ENCODE assay signal across 1 cellular context in the genomic region with DNA sequence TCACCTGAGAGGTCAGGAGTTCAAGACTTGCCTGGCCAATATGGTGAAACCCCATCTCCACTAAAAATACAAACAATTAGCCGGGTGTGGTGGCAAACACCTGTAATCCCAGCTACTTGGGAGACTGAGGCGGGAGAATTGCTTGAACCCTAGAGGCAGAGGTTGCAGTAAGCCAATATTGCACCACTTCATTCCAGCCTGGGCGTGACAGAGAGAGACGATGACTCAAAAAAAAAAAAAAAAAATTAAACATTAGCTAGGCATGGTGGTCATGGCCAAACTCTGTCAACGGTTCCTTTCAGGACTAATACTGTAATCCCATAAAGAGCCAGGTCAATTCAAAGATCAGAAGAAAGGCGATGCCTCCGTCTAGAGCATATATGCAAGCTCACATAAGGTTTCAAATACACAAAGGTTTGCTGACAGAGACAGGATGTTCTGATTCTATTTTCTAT.
A peak's percentile ranks its signal among the peaks of the same experiment; 100 is the strongest.
TF ChIP-seq lines count a peak whose summit lies in the region.

No MANE protein-coding gene starts in this region.

TF ChIP-seq in HepG2, 621 proteins besides CTCF, POLR2A, EP300 and RAD21 (continued from another document):
- TF ChIP-seq HOXA9 (CRISPR knock-in tag; IDR thresholded peaks at IDR 0.05; ENCODE audit: borderline replicate concordance): no peak
- TF ChIP-seq HOXA3 (CRISPR knock-in tag; IDR thresholded peaks at IDR 0.05): peak; percentile 50; the same call in 1 of the 2 replicates
- TF ChIP-seq MLLT10 (CRISPR knock-in tag; IDR thresholded peaks at IDR 0.05): no peak
- peak; percentile 61; the same call in 1 of the 2 replicates for TF ChIP-seq ZBTB20 (CRISPR knock-in tag; IDR thresholded peaks at IDR 0.05; ENCODE audit: borderline replicate concordance, low read depth)
- TF ChIP-seq, protein P1, sequence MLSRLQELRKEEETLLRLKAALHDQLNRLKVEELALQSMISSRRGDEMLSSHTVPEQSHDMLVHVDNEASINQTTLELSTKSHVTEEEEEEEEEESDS (CRISPR knock-in tag; IDR thresholded peaks at IDR 0.05; ENCODE audit: borderline replicate concordance): 0 out of 2 replicates have a peak, but pooled peaks have one; percentile 30
- TF ChIP-seq ZNF563 (CRISPR knock-in tag; IDR thresholded peaks at IDR 0.05): no peak
- TF ChIP-seq, protein P2, sequence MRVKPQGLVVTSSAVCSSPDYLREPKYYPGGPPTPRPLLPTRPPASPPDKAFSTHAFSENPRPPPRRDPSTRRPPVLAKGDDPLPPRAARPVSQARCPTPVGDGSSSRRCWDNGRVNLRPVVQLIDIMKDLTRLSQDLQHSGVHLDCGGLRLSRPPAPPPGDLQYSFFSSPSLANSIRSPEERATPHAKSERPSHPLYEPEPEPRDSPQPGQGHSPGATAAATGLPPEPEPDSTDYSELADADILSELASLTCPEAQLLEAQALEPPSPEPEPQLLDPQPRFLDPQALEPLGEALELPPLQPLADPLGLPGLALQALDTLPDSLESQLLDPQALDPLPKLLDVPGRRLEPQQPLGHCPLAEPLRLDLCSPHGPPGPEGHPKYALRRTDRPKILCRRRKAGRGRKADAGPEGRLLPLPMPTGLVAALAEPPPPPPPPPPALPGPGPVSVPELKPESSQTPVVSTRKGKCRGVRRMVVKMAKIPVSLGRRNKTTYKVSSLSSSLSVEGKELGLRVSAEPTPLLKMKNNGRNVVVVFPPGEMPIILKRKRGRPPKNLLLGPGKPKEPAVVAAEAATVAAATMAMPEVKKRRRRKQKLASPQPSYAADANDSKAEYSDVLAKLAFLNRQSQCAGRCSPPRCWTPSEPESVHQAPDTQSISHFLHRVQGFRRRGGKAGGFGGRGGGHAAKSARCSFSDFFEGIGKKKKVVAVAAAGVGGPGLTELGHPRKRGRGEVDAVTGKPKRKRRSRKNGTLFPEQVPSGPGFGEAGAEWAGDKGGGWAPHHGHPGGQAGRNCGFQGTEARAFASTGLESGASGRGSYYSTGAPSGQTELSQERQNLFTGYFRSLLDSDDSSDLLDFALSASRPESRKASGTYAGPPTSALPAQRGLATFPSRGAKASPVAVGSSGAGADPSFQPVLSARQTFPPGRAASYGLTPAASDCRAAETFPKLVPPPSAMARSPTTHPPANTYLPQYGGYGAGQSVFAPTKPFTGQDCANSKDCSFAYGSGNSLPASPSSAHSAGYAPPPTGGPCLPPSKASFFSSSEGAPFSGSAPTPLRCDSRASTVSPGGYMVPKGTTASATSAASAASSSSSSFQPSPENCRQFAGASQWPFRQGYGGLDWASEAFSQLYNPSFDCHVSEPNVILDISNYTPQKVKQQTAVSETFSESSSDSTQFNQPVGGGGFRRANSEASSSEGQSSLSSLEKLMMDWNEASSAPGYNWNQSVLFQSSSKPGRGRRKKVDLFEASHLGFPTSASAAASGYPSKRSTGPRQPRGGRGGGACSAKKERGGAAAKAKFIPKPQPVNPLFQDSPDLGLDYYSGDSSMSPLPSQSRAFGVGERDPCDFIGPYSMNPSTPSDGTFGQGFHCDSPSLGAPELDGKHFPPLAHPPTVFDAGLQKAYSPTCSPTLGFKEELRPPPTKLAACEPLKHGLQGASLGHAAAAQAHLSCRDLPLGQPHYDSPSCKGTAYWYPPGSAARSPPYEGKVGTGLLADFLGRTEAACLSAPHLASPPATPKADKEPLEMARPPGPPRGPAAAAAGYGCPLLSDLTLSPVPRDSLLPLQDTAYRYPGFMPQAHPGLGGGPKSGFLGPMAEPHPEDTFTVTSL (CRISPR knock-in tag; IDR thresholded peaks at IDR 0.05; ENCODE audit: borderline replicate concordance): peak; percentile 63; the same call in 1 of the 2 replicates
- TF ChIP-seq, protein P3, sequence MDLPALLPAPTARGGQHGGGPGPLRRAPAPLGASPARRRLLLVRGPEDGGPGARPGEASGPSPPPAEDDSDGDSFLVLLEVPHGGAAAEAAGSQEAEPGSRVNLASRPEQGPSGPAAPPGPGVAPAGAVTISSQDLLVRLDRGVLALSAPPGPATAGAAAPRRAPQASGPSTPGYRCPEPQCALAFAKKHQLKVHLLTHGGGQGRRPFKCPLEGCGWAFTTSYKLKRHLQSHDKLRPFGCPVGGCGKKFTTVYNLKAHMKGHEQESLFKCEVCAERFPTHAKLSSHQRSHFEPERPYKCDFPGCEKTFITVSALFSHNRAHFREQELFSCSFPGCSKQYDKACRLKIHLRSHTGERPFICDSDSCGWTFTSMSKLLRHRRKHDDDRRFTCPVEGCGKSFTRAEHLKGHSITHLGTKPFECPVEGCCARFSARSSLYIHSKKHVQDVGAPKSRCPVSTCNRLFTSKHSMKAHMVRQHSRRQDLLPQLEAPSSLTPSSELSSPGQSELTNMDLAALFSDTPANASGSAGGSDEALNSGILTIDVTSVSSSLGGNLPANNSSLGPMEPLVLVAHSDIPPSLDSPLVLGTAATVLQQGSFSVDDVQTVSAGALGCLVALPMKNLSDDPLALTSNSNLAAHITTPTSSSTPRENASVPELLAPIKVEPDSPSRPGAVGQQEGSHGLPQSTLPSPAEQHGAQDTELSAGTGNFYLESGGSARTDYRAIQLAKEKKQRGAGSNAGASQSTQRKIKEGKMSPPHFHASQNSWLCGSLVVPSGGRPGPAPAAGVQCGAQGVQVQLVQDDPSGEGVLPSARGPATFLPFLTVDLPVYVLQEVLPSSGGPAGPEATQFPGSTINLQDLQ (CRISPR knock-in tag; IDR thresholded peaks at IDR 0.05): no peak
- peak; percentile 72; the same call in 1 of the 2 replicates for TF ChIP-seq HMG20B (CRISPR knock-in tag; conservative IDR thresholded peaks at IDR 0.05)
- TF ChIP-seq PRMT3 (CRISPR knock-in tag; IDR thresholded peaks at IDR 0.05; ENCODE audit: borderline replicate concordance, low read depth): no peak
- TF ChIP-seq, protein P4, sequence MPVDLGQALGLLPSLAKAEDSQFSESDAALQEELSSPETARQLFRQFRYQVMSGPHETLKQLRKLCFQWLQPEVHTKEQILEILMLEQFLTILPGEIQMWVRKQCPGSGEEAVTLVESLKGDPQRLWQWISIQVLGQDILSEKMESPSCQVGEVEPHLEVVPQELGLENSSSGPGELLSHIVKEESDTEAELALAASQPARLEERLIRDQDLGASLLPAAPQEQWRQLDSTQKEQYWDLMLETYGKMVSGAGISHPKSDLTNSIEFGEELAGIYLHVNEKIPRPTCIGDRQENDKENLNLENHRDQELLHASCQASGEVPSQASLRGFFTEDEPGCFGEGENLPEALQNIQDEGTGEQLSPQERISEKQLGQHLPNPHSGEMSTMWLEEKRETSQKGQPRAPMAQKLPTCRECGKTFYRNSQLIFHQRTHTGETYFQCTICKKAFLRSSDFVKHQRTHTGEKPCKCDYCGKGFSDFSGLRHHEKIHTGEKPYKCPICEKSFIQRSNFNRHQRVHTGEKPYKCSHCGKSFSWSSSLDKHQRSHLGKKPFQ (CRISPR knock-in tag; IDR thresholded peaks at IDR 0.05; ENCODE audit: insufficient replicate concordance): peak; percentile 26
- peak; percentile 54; the same call in 1 of the 2 replicates for TF ChIP-seq ZNF501 (CRISPR knock-in tag; IDR thresholded peaks at IDR 0.05)
- TF ChIP-seq ZSCAN25 (CRISPR knock-in tag; IDR thresholded peaks at IDR 0.05): no peak; the same call in 1 of the 2 replicates
- TF ChIP-seq NCOA2 (CRISPR knock-in tag; IDR thresholded peaks at IDR 0.05): peak; percentile 71
- TF ChIP-seq, protein P5, sequence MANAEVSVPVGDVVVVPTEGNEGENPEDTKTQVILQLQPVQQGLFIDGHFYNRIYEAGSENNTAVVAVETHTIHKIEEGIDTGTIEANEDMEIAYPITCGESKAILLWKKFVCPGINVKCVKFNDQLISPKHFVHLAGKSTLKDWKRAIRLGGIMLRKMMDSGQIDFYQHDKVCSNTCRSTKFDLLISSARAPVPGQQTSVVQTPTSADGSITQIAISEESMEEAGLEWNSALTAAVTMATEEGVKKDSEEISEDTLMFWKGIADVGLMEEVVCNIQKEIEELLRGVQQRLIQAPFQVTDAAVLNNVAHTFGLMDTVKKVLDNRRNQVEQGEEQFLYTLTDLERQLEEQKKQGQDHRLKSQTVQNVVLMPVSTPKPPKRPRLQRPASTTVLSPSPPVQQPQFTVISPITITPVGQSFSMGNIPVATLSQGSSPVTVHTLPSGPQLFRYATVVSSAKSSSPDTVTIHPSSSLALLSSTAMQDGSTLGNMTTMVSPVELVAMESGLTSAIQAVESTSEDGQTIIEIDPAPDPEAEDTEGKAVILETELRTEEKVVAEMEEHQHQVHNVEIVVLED (CRISPR knock-in tag; IDR thresholded peaks at IDR 0.05; ENCODE audit: borderline replicate concordance): peak; percentile 41; the same call in 1 of the 2 replicates
- TF ChIP-seq ZNF747 (CRISPR knock-in tag; IDR thresholded peaks at IDR 0.05; ENCODE audit: borderline replicate concordance): no peak
- 0 out of 2 replicates have a peak, but pooled peaks have one; percentile 56 for TF ChIP-seq ZSCAN20 (CRISPR knock-in tag; IDR thresholded peaks at IDR 0.05; ENCODE audit: borderline replicate concordance)
- no peak for TF ChIP-seq SP4 (CRISPR knock-in tag; IDR thresholded peaks at IDR 0.05)
- no peak for TF ChIP-seq CENPX (CRISPR knock-in tag; IDR thresholded peaks at IDR 0.05)
- peak; percentile 73 to 91 for TF ChIP-seq NR2F1 (CRISPR knock-in tag; IDR thresholded peaks at IDR 0.05)
- no peak for TF ChIP-seq ZNF672 (CRISPR knock-in tag; IDR thresholded peaks at IDR 0.05)
- TF ChIP-seq NR2F2 (IDR thresholded peaks at IDR 0.05; ENCODE audit: borderline replicate concordance, low read depth): peak; percentile 83
- peak; percentile 65 for TF ChIP-seq PPARG (CRISPR knock-in tag; conservative IDR thresholded peaks at IDR 0.05)
- no peak; the same call in 1 of the 2 replicates for TF ChIP-seq ZNF33A (CRISPR knock-in tag; IDR thresholded peaks at IDR 0.05; ENCODE audit: borderline replicate concordance)
- no peak for TF ChIP-seq FIP1L1 (IDR thresholded peaks at IDR 0.05; ENCODE audit: borderline replicate concordance, insufficient read depth, low read depth, low read length)
- no peak for TF ChIP-seq ZNF562 (CRISPR knock-in tag; IDR thresholded peaks at IDR 0.05; ENCODE audit: borderline replicate concordance)
- TF ChIP-seq ZNF12 (CRISPR knock-in tag; IDR thresholded peaks at IDR 0.05): no peak
- peak; percentile 53; the same call in 1 of the 2 replicates for TF ChIP-seq ZNF878 (CRISPR knock-in tag; IDR thresholded peaks at IDR 0.05)
- TF ChIP-seq KAT2B (IDR thresholded peaks at IDR 0.05; ENCODE audit: borderline replicate concordance, low read depth, low read length): no peak
- no peak; the same call in 1 of the 2 replicates for TF ChIP-seq EHMT2 (IDR thresholded peaks at IDR 0.05; ENCODE audit: borderline replicate concordance, low read depth, low read length)
- no peak for TF ChIP-seq ZKSCAN8 (CRISPR knock-in tag; IDR thresholded peaks at IDR 0.05; ENCODE audit: borderline replicate concordance)
TF ChIP-seq in HepG2: peak in this region for 162.
